In genomic region chr17:40417609-40418427, GRCh38 we compare ENCODE assay signal across 1 cellular context.
A peak's percentile ranks its signal among the peaks of the same experiment; 100 is the strongest.
TF ChIP-seq lines count a peak whose summit lies in the region.

Gene TOP2A, minus strand, starts transcription at chr17:40417896. Its CDS starts 105 bp downstream, at chr17:40417791.

TF ChIP-seq in H1, 55 proteins besides CTCF, POLR2A, EP300 and RAD21:
- TF ChIP-seq CBX5 (IDR thresholded peaks at IDR 0.05; ENCODE audit: low read depth, low read length) (no peak), CHD2 (IDR thresholded peaks at IDR 0.05; ENCODE audit: low read length) (peak; percentile 95), SIX5 (IDR thresholded peaks at IDR 0.05; ENCODE audit: low read depth, low read length) (no peak), MAFK (IDR thresholded peaks at IDR 0.05; ENCODE audit: low read depth, low read length) (no peak), NANOG (IDR thresholded peaks at IDR 0.05; ENCODE audit: insufficient read depth, low read depth, low read length, poor library complexity, severe bottlenecking) (no peak), YY1 (IDR thresholded peaks at IDR 0.05; ENCODE audit: low read depth, low read length) (no peak), ASH2L (IDR thresholded peaks at IDR 0.05; ENCODE audit: low read length) (peak; percentile 72), PHF8 (conservative IDR thresholded peaks at IDR 0.05; ENCODE audit: low read depth, low read length) (peak; percentile 72), GABPA (IDR thresholded peaks at IDR 0.05; ENCODE audit: borderline replicate concordance, insufficient read depth, low read length) (no peak), CHD1 (IDR thresholded peaks at IDR 0.05; ENCODE audit: low read depth, low read length) (no peak), SIN3A (conservative IDR thresholded peaks at IDR 0.05 in 1 of 2, IDR thresholded peaks at IDR 0.05 in 1 of 2; ENCODE audit: low read depth in 1 of 2, low read length in 2 of 2) (peak; percentile 12 to 72; a peak in 2 of 4 replicates), CBX8 (IDR thresholded peaks at IDR 0.05; ENCODE audit: borderline replicate concordance, low read depth, low read length) (no peak), CEBPB (IDR thresholded peaks at IDR 0.05; ENCODE audit: low read depth, low read length) (no peak), TBP (IDR thresholded peaks at IDR 0.05; ENCODE audit: low read depth, low read length) (no peak), NRF1 (IDR thresholded peaks at IDR 0.05; ENCODE audit: low read depth, low read length) (no peak), SUZ12 (IDR thresholded peaks at IDR 0.05; ENCODE audit: low read length) (no peak), SP2 (IDR thresholded peaks at IDR 0.05; ENCODE audit: low read length) (peak; percentile 95), HDAC2 (IDR thresholded peaks at IDR 0.05; ENCODE audit: borderline replicate concordance in 1 of 2, low read depth in 2 of 2, low read length in 2 of 2) (peak in 1 of 2 experiments; percentile 67; a peak in 1 of 4 replicates), KDM4A (IDR thresholded peaks at IDR 0.05; ENCODE audit: low read depth, low read length, severe bottlenecking) (peak; percentile 80), ATF3 (IDR thresholded peaks at IDR 0.05; ENCODE audit: insufficient read depth, low read depth, low read length) (no peak), SIRT6 (IDR thresholded peaks at IDR 0.05; ENCODE audit: low read length) (no peak), JUN (IDR thresholded peaks at IDR 0.05; ENCODE audit: low read depth, low read length) (no peak), SP1 (IDR thresholded peaks at IDR 0.05; ENCODE audit: low read depth, low read length) (peak; percentile 100), TEAD4 (IDR thresholded peaks at IDR 0.05; ENCODE audit: low read depth, low read length) (no peak), RBBP5 (IDR thresholded peaks at IDR 0.05; ENCODE audit: borderline replicate concordance, low read depth, low read length) (peak; percentile 44; the same call in 1 of the 2 replicates), SP4 (IDR thresholded peaks at IDR 0.05; ENCODE audit: low read length) (peak; percentile 65; the same call in 1 of the 2 replicates), TAF1 (IDR thresholded peaks at IDR 0.05; ENCODE audit: low read depth, low read length) (no peak; the same call in 1 of the 2 replicates), BACH1 (IDR thresholded peaks at IDR 0.05; ENCODE audit: low read length) (peak; percentile 50; the same call in 1 of the 2 replicates), RXRA (IDR thresholded peaks at IDR 0.05; ENCODE audit: insufficient read depth, low read depth, low read length) (no peak), HDAC6 (IDR thresholded peaks at IDR 0.05; ENCODE audit: low read depth, low read length) (no peak), CREB1 (IDR thresholded peaks at IDR 0.05) (peak; percentile 83), TAF7 (optimal IDR thresholded peaks at IDR 0.05; ENCODE audit: borderline replicate concordance, low read depth, low read length) (peak; percentile 51)
- TF ChIP-seq, protein P1, sequence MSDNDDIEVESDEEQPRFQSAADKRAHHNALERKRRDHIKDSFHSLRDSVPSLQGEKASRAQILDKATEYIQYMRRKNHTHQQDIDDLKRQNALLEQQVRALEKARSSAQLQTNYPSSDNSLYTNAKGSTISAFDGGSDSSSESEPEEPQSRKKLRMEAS (IDR thresholded peaks at IDR 0.05), result peak; percentile 19; the same call in 1 of the 2 replicates
- TF ChIP-seq, protein P2, sequence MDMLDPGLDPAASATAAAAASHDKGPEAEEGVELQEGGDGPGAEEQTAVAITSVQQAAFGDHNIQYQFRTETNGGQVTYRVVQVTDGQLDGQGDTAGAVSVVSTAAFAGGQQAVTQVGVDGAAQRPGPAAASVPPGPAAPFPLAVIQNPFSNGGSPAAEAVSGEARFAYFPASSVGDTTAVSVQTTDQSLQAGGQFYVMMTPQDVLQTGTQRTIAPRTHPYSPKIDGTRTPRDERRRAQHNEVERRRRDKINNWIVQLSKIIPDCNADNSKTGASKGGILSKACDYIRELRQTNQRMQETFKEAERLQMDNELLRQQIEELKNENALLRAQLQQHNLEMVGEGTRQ (IDR thresholded peaks at IDR 0.05; ENCODE audit: low read length), result no peak
- TF ChIP-seq, protein P3, sequence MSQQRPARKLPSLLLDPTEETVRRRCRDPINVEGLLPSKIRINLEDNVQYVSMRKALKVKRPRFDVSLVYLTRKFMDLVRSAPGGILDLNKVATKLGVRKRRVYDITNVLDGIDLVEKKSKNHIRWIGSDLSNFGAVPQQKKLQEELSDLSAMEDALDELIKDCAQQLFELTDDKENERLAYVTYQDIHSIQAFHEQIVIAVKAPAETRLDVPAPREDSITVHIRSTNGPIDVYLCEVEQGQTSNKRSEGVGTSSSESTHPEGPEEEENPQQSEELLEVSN (IDR thresholded peaks at IDR 0.05), result peak; percentile 76; the same call in 1 of the 2 replicates
TF ChIP-seq in H1: peak in this region for 15.
